25 cellular contexts compared by ENCODE assay signal in the genomic region with DNA sequence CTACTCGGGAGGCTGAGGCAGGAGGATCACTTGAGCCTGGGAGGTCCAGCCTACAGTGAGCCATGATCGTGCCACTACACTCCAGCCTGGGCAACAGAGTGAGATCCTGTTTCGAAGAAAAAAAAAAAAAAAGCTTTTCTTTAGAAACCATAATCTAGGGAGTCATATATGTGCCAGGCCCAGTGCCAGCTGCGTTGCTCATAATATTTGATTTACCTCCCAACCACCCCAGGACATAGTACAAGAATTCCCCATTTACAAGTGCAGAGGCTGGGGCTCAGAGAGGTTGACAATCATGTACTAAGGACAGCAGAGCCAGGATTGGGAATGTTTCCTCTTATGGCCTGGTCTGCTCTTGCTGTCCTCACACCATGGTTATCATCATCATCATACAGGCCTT. TPM values are rescaled to one million over a fixed set of nuclear protein-coding genes. Genes with fewer than 3 reads are reported as not detected.
DNase-seq lines count a peak whose midpoint lies in the region; ATAC-seq, FAIRE-seq and TF ChIP-seq lines count a peak whose summit lies in the region.
"Had no signal": no experiment of that assay in that cellular context is flagged by ENCODE, and none has a peak within 500 bp of the region (broad histone marks: within the 10 kb centered on the region; RNA-seq: fewer than 3 reads in every experiment).

No MANE protein-coding gene starts in this region.

- H3K36me3 ChIP-seq in PC-3 (ENCODE audit: low read depth, low read length): no peaks in the 10 kb centered on the region
- H3K36me3 ChIP-seq in bronchial epithelial cell (ENCODE audit: control insufficient read depth, insufficient read depth, low read length): peaks cover 2% of the 10 kb centered on the region
- H3K36me3 ChIP-seq: BLaER1 treated with 17β-estradiol and CSF1 and Interleukin-3, amounts not matched to agents 10 nM and 100 nM; gastroesophageal sphincter had no signal

- no peaks in the 10 kb centered on the region for H3K27me3 Mint-ChIP-seq in stimulated activated memory B cell treated with anti-CD40 and anti-IgM and Interleukin-4, amounts not matched to agents 10 μg/mL and 1 μg/mL and 100 μg/mL, for 72 hours
- H3K27me3 Mint-ChIP-seq: naive thymus-derived CD4-positive, alpha-beta T cell had no signal

- H3K79me2 ChIP-seq in PC-3 (ENCODE audit: low read length): no peaks in the 10 kb centered on the region
- H3K79me2 ChIP-seq: hepatocyte had no signal

- no peaks in the 10 kb centered on the region for H3K9me2 ChIP-seq in PC-3 (replicated peaks; ENCODE audit: low read length)

- FAIRE-seq in bronchial epithelial cell (lab: Jason Lieb, UNC): no peak
- FAIRE-seq: D721Med had no signal

- no peak overlapping the region for H3K4me2 ChIP-seq in PC-3 (ENCODE audit: low read length)
- H3K4me2 ChIP-seq: hepatocyte had no signal

- H3K4me3 ChIP-seq in PC-3 (ENCODE audit: low read length) (no peak overlapping the region), bronchial epithelial cell (ENCODE audit: low read depth, low read length) (no peak overlapping the region), dorsolateral prefrontal cortex (no peak overlapping the region)
- H3K4me3 ChIP-seq: BLaER1 treated with 17β-estradiol and CSF1 and Interleukin-3, amounts not matched to agents 10 nM and 100 nM; body of pancreas; gastroesophageal sphincter; hepatocyte had no signal

- no peaks in the 10 kb centered on the region for H3K9me3 ChIP-seq in PC-3 (ENCODE audit: low read length)
- H3K9me3 ChIP-seq: BLaER1 treated with 17β-estradiol and CSF1 and Interleukin-3, amounts not matched to agents 10 nM and 100 nM; body of pancreas; gastroesophageal sphincter had no signal

- H3F3A ChIP-seq in PC-3 (ENCODE audit: low read length, unreplicated experiment): no peaks in the 10 kb centered on the region

- POLR2A ChIA-PET in PC-3 (lab: Charles Lee; ENCODE audit: unreplicated experiment): interaction anchor here (0.5 kb wide), 1 partner anchor 22 kb away, joined by 3 read pairs; no protein-coding TSS in a partner anchor

- peaks cover 31% of the 10 kb centered on the region for H3K4me1 Mint-ChIP-seq in stimulated activated memory B cell treated with anti-CD40 and anti-IgM and Interleukin-4, amounts not matched to agents 10 μg/mL and 1 μg/mL and 100 μg/mL, for 72 hours
- H3K4me1 Mint-ChIP-seq: endodermal cell had no signal

- no peak overlapping the region for H3K9ac ChIP-seq in PC-3 (ENCODE audit: low read length)
- H3K9ac ChIP-seq: BLaER1 treated with 17β-estradiol and CSF1 and Interleukin-3, amounts not matched to agents 10 nM and 100 nM had no signal

- no peaks in the 10 kb centered on the region for H4K20me1 ChIP-seq in PC-3 (ENCODE audit: low read length)
- H4K20me1 ChIP-seq: BLaER1 treated with 17β-estradiol and CSF1 and Interleukin-3, amounts not matched to agents 10 nM and 100 nM had no signal

- peak overlapping the region; percentile 22 for H3K27ac Mint-ChIP-seq in stimulated activated memory B cell treated with anti-CD40 and anti-IgM and Interleukin-4, amounts not matched to agents 10 μg/mL and 1 μg/mL and 100 μg/mL, for 72 hours
- H3K27ac Mint-ChIP-seq: activated CD8-positive, alpha-beta T cell treated with anti-CD3 and anti-CD28 coated beads, Interleukin-2, amount 10 ng/mL, durations not matched to agents 7 days and 5 days; endodermal cell had no signal

- CTCF ChIA-PET in PC-3 (lab: Charles Lee): no interaction called here

- BruUV-seq in PC-3 (replicated peaks; lab: Mats Ljungman, UMichigan): no TSS peak

- H3K4me3 Mint-ChIP-seq in stimulated activated memory B cell treated with anti-CD40 and anti-IgM and Interleukin-4, amounts not matched to agents 10 μg/mL and 1 μg/mL and 100 μg/mL, for 72 hours: no peak overlapping the region
- H3K4me3 Mint-ChIP-seq: activated CD8-positive, alpha-beta T cell treated with anti-CD3 and anti-CD28 coated beads, Interleukin-2, amount 10 ng/mL, durations not matched to agents 7 days and 5 days; endodermal cell; naive thymus-derived CD4-positive, alpha-beta T cell had no signal

- H3K9me3 Mint-ChIP-seq in stimulated activated memory B cell treated with anti-CD40 and anti-IgM and Interleukin-4, amounts not matched to agents 10 μg/mL and 1 μg/mL and 100 μg/mL, for 72 hours: no peaks in the 10 kb centered on the region
- H3K9me3 Mint-ChIP-seq: endodermal cell had no signal

- H3K27me3 ChIP-seq in PC-3 (ENCODE audit: low read length): no peaks in the 10 kb centered on the region
- no peaks in the 10 kb centered on the region for H3K27me3 ChIP-seq in bronchial epithelial cell (ENCODE audit: control insufficient read depth, insufficient read depth, low read length)
- H3K27me3 ChIP-seq in dorsolateral prefrontal cortex: no peaks in the 10 kb centered on the region
- H3K27me3 ChIP-seq: BLaER1 treated with 17β-estradiol and CSF1 and Interleukin-3, amounts not matched to agents 10 nM and 100 nM; body of pancreas; gastroesophageal sphincter; hepatocyte had no signal

- ATAC-seq in PC-3 (peak; percentile 10; the same call in 1 of the 2 replicates), left colon (peak; percentile 33), left cardiac atrium (no peak)
- no peak for ATAC-seq in stimulated activated memory B cell treated with anti-CD40 and anti-IgM and Interleukin-4, amounts not matched to agents 10 μg/mL and 1 μg/mL and 100 μg/mL, for 72 hours
- ATAC-seq: body of pancreas; gastroesophageal sphincter; naive thymus-derived CD4-positive, alpha-beta T cell; SK-N-SH treated with all-trans-retinoic acid at 6 μM for 48 hours had no signal

- peaks cover 39% of the 10 kb centered on the region for H3K4me1 ChIP-seq in PC-3 (ENCODE audit: insufficient read depth, low read length)
- H3K4me1 ChIP-seq: gastroesophageal sphincter had no signal

- intact Hi-C loops in PC-3 (cut with micrococcal nuclease): loop anchor here (10.0 kb wide), 1 partner anchor 51 kb away; a partner anchor contains a TSS
- intact Hi-C loops in left colon (cut with DNase I, micrococcal nuclease): no loop called here
- intact Hi-C loops in left cardiac atrium (cut with DNase I): no loop called here
- intact Hi-C loops in dorsolateral prefrontal cortex (cut with DNase I): no loop called here

- no peak overlapping the region for H2AFZ ChIP-seq in PC-3 (ENCODE audit: low read length)
- H2AFZ ChIP-seq: hepatocyte had no signal

- H3K27ac ChIP-seq in PC-3 (ENCODE audit: low read length) (no peak overlapping the region), dorsolateral prefrontal cortex (no peak overlapping the region)
- H3K27ac ChIP-seq: BLaER1 treated with 17β-estradiol and CSF1 and Interleukin-3, amounts not matched to agents 10 nM and 100 nM; body of pancreas; gastroesophageal sphincter; hepatocyte had no signal

- H3K36me3 Mint-ChIP-seq in stimulated activated memory B cell treated with anti-CD40 and anti-IgM and Interleukin-4, amounts not matched to agents 10 μg/mL and 1 μg/mL and 100 μg/mL, for 72 hours: no peaks in the 10 kb centered on the region

- no peak for TF ChIP-seq CTCF in PC-3 (conservative IDR thresholded peaks at IDR 0.05; ENCODE audit: low read depth, low read length)
- no peak for TF ChIP-seq CTCF in bronchial epithelial cell (IDR thresholded peaks at IDR 0.05; ENCODE audit: insufficient read depth, low read length, severe bottlenecking)
- TF ChIP-seq CTCF in dorsolateral prefrontal cortex (IDR thresholded peaks at IDR 0.05 in 54 of 56, conservative IDR thresholded peaks at IDR 0.05 in 2 of 56; ENCODE audit: low read depth in 1 of 56, partially characterized antibody in 56 of 56): no peak

- peak; percentile 48 for DNase-seq in PC-3
- peak; percentile 42 for DNase-seq in bronchial epithelial cell (ENCODE audit: low read depth)
- DNase-seq in left colon: peak; percentile 76 to 82
- DNase-seq in midbrain (lab: John Stamatoyannopoulos, UW): no peak
- DNase-seq in left cardiac atrium: no peak
- no peak for DNase-seq in dorsolateral prefrontal cortex
- DNase-seq: activated CD8-positive, alpha-beta T cell treated with anti-CD3 and anti-CD28 coated beads, Interleukin-2, amount 10 ng/mL, durations not matched to agents 7 days and 5 days; activated gamma-delta T cell; activated T-cell treated with anti-CD3 and anti-CD28 coated beads for 4 hours; body of pancreas; endodermal cell; HCEC 1CT; naive thymus-derived CD4-positive, alpha-beta T cell; NCI-H1105 treated with DMSO at 0.1 percent for 48 hours; NCI-H2081; NCI-H345; NCI-H82; stimulated activated CD8-positive, alpha-beta memory T cell treated with anti-CD3 and anti-CD28 coated beads, Interleukin-4, amount 100 ng/mL, for 48 hours; trophoblast cell had no signal

RNA-seq across cellular contexts. Expression of a gene that starts 25.1 kb away (rescaled TPM):
- 11.2 and 17.3 TPM in 2 replicates for total RNA-seq in PC-3 (2014; rRNA removed)
- total RNA-seq in bronchial epithelial cell: 1.8 and 5.8 TPM in 2 replicates
- total RNA-seq in left colon: 10 to 100 TPM; 46.3 to 55.6 TPM
- total RNA-seq in left cardiac atrium: 10 to 100 TPM in 1 of 2 donors, 1 to 10 TPM in 1; 4.3 to 12.2 TPM
- 10 to 100 TPM in 114 of 120 experiments, 1 to 10 TPM in 6; 8.3 to 26.7 (median 14.6) TPM for total RNA-seq in dorsolateral prefrontal cortex

RNA-seq across cellular contexts. Expression of a gene that starts 48.4 kb away (rescaled TPM):
- total RNA-seq in PC-3 (2014; rRNA removed) (2.2 and 2.8 TPM in 2 replicates), bronchial epithelial cell (22.1 and 34.7 TPM in 2 replicates), left colon (10 to 100 TPM; 56.5 to 70.4 TPM), left cardiac atrium (1 to 10 TPM in 1 of 2 donors, under 1 TPM in 1; 0.60 to 1.4 TPM), dorsolateral prefrontal cortex (1 to 10 TPM; 1.7 to 9.8 (median 5.9) TPM)

Comparison
In these comparisons a context has a peak if more than half of its experiments do, and no peak if none do; other contexts are left out.
1. ATAC-seq: peak in PC-3 (single experiment) and left colon (single experiment); none in stimulated activated memory B cell treated with anti-CD40 and anti-IgM and Interleukin-4, amounts not matched to agents 10 μg/mL and 1 μg/mL and 100 μg/mL, for 72 hours (single experiment) and left cardiac atrium (0 of 2).
2. DNase-seq: peak in PC-3 (single experiment), bronchial epithelial cell (single experiment) and left colon (2 of 2); none in midbrain (single experiment), left cardiac atrium (single experiment) and dorsolateral prefrontal cortex (0 of 10).